2 cellular contexts compared by ENCODE assay signal in the genomic region with DNA sequence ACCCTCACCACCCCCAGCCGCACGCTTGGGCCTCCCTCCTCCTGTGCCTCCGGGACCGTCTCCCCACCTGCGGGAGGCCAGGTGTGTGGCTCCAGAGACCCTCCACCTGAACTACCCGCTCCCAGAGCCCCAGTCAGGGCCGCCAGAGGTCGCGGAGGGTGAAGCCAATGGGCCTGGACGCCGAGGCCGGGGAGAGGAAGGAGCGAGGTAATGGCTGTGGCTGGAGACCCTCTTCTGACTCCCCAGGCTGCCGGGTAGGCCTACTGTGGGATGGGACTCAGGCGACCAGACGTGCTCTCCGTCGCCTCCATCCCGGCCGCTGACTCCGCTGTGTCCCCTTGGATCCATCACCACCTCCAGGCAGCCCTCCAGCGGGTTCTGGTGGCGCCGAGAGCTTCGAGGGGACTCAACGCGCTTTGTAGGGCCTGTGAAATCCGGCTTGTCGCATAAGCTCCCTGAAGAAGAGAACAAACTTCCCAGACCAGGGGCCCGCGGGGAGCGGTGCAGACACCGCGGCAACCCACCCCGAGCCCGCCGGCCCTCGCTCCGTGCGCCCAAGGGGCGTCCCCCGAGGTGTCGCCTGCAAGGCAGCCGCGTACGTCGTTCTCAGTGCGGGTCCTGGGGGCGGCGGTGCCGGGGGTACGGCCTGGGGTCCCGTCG.
TF ChIP-seq lines count a peak whose summit lies in the region.

No MANE protein-coding gene starts in this region.

TF ChIP-seq in liver, 16 proteins besides CTCF, POLR2A, EP300 and RAD21:
- TF ChIP-seq, protein P1, sequence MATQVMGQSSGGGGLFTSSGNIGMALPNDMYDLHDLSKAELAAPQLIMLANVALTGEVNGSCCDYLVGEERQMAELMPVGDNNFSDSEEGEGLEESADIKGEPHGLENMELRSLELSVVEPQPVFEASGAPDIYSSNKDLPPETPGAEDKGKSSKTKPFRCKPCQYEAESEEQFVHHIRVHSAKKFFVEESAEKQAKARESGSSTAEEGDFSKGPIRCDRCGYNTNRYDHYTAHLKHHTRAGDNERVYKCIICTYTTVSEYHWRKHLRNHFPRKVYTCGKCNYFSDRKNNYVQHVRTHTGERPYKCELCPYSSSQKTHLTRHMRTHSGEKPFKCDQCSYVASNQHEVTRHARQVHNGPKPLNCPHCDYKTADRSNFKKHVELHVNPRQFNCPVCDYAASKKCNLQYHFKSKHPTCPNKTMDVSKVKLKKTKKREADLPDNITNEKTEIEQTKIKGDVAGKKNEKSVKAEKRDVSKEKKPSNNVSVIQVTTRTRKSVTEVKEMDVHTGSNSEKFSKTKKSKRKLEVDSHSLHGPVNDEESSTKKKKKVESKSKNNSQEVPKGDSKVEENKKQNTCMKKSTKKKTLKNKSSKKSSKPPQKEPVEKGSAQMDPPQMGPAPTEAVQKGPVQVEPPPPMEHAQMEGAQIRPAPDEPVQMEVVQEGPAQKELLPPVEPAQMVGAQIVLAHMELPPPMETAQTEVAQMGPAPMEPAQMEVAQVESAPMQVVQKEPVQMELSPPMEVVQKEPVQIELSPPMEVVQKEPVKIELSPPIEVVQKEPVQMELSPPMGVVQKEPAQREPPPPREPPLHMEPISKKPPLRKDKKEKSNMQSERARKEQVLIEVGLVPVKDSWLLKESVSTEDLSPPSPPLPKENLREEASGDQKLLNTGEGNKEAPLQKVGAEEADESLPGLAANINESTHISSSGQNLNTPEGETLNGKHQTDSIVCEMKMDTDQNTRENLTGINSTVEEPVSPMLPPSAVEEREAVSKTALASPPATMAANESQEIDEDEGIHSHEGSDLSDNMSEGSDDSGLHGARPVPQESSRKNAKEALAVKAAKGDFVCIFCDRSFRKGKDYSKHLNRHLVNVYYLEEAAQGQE (IDR thresholded peaks at IDR 0.05): no peak
- TF ChIP-seq HNF4A (conservative IDR thresholded peaks at IDR 0.05) (no peak), JUND (IDR thresholded peaks at IDR 0.05) (no peak), RXRA (IDR thresholded peaks at IDR 0.05) (no peak)

TF ChIP-seq in HepG2, 621 proteins besides CTCF, POLR2A, EP300 and RAD21 (continued from another document):
- TF ChIP-seq, protein P2, sequence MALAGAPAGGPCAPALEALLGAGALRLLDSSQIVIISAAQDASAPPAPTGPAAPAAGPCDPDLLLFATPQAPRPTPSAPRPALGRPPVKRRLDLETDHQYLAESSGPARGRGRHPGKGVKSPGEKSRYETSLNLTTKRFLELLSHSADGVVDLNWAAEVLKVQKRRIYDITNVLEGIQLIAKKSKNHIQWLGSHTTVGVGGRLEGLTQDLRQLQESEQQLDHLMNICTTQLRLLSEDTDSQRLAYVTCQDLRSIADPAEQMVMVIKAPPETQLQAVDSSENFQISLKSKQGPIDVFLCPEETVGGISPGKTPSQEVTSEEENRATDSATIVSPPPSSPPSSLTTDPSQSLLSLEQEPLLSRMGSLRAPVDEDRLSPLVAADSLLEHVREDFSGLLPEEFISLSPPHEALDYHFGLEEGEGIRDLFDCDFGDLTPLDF (CRISPR knock-in tag; IDR thresholded peaks at IDR 0.05): no peak
- TF ChIP-seq IRF2 (CRISPR knock-in tag; IDR thresholded peaks at IDR 0.05) (no peak), RBFOX2 (IDR thresholded peaks at IDR 0.05; ENCODE audit: low read depth, low read length) (no peak), ZFP36L1 (CRISPR knock-in tag; IDR thresholded peaks at IDR 0.05) (no peak), SRSF1 (optimal IDR thresholded peaks at IDR 0.05; ENCODE audit: low read depth, low read length) (no peak), U2AF1 (optimal IDR thresholded peaks at IDR 0.05; ENCODE audit: low read depth, low read length) (no peak), ZNF558 (CRISPR knock-in tag; IDR thresholded peaks at IDR 0.05; ENCODE audit: borderline replicate concordance) (no peak), ZNF572 (CRISPR knock-in tag; IDR thresholded peaks at IDR 0.05) (no peak), ZSCAN30 (CRISPR knock-in tag; IDR thresholded peaks at IDR 0.05) (no peak), SAP130 (CRISPR knock-in tag; IDR thresholded peaks at IDR 0.05; ENCODE audit: low read depth) (no peak)
- TF ChIP-seq, protein P3, sequence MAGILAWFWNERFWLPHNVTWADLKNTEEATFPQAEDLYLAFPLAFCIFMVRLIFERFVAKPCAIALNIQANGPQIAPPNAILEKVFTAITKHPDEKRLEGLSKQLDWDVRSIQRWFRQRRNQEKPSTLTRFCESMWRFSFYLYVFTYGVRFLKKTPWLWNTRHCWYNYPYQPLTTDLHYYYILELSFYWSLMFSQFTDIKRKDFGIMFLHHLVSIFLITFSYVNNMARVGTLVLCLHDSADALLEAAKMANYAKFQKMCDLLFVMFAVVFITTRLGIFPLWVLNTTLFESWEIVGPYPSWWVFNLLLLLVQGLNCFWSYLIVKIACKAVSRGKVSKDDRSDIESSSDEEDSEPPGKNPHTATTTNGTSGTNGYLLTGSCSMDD (CRISPR knock-in tag; IDR thresholded peaks at IDR 0.05): no peak
- TF ChIP-seq, protein P4, sequence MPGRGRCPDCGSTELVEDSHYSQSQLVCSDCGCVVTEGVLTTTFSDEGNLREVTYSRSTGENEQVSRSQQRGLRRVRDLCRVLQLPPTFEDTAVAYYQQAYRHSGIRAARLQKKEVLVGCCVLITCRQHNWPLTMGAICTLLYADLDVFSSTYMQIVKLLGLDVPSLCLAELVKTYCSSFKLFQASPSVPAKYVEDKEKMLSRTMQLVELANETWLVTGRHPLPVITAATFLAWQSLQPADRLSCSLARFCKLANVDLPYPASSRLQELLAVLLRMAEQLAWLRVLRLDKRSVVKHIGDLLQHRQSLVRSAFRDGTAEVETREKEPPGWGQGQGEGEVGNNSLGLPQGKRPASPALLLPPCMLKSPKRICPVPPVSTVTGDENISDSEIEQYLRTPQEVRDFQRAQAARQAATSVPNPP (CRISPR knock-in tag; IDR thresholded peaks at IDR 0.05): no peak
- TF ChIP-seq, protein P5, sequence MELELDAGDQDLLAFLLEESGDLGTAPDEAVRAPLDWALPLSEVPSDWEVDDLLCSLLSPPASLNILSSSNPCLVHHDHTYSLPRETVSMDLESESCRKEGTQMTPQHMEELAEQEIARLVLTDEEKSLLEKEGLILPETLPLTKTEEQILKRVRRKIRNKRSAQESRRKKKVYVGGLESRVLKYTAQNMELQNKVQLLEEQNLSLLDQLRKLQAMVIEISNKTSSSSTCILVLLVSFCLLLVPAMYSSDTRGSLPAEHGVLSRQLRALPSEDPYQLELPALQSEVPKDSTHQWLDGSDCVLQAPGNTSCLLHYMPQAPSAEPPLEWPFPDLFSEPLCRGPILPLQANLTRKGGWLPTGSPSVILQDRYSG (CRISPR knock-in tag; IDR thresholded peaks at IDR 0.05): no peak
- TF ChIP-seq, protein P6, sequence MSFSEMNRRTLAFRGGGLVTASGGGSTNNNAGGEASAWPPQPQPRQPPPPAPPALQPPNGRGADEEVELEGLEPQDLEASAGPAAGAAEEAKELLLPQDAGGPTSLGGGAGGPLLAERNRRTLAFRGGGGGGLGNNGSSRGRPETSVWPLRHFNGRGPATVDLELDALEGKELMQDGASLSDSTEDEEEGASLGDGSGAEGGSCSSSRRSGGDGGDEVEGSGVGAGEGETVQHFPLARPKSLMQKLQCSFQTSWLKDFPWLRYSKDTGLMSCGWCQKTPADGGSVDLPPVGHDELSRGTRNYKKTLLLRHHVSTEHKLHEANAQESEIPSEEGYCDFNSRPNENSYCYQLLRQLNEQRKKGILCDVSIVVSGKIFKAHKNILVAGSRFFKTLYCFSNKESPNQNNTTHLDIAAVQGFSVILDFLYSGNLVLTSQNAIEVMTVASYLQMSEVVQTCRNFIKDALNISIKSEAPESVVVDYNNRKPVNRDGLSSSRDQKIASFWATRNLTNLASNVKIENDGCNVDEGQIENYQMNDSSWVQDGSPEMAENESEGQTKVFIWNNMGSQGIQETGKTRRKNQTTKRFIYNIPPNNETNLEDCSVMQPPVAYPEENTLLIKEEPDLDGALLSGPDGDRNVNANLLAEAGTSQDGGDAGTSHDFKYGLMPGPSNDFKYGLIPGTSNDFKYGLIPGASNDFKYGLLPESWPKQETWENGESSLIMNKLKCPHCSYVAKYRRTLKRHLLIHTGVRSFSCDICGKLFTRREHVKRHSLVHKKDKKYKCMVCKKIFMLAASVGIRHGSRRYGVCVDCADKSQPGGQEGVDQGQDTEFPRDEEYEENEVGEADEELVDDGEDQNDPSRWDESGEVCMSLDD (CRISPR knock-in tag; IDR thresholded peaks at IDR 0.05; ENCODE audit: borderline replicate concordance): no peak
